ENCODE assay signal across 8 cellular contexts in genomic region chr1:109425391-109425790, GRCh38. TPM values are rescaled to one million over a fixed set of nuclear protein-coding genes. Genes with fewer than 3 reads are reported as not detected.
DNase-seq lines count a peak whose midpoint lies in the region; ATAC-seq and TF ChIP-seq lines count a peak whose summit lies in the region.

No MANE protein-coding gene starts in this region.

- H3K9me3 Mint-ChIP-seq in naive thymus-derived CD8-positive, alpha-beta T cell: no peaks in the 10 kb centered on the region

- H3K9me3 ChIP-seq in OCI-LY7 (ENCODE audit: low read length): no peaks in the 10 kb centered on the region

- intact Hi-C loops in OCI-LY7 (cut with micrococcal nuclease; ENCODE audit: unreplicated experiment): loop anchor here (5.0 to 10.0 kb wide), 2 partner anchors 321 to 1247 kb away; partner anchors contain the start of gene KCNA3
- intact Hi-C loops in dorsolateral prefrontal cortex (cut with DNase I): loop anchor here (5.0 to 10.0 kb wide), 2 partner anchors 107 to 311 kb away; partner anchors contain the start of gene ELAPOR1 (in 1 of the 2)

- H3K4me3 ChIP-seq in OCI-LY7 (ENCODE audit: low read depth, low read length, poor library complexity, severe bottlenecking) (peak overlapping the region; percentile 97), dorsolateral prefrontal cortex (peak overlapping the region; percentile 70 to 99 (median 94))

- CTCF ChIA-PET in OCI-LY7 (lab: Charles Lee; ENCODE audit: unreplicated experiment): interaction anchor here (1.5 kb wide), 1 partner anchor 58 kb away, joined by 3 read pairs; the partner anchor contains the start of gene ATXN7L2

- peaks cover 24 to 50% (median 43%) of the 10 kb centered on the region in 4 donors for H3K4me1 Mint-ChIP-seq in naive thymus-derived CD8-positive, alpha-beta T cell

- no peaks in the 10 kb centered on the region for H3K27me3 Mint-ChIP-seq in naive thymus-derived CD8-positive, alpha-beta T cell

- POLR2A ChIA-PET in OCI-LY7 (lab: Charles Lee): interaction anchor here (0.6 to 1.9 kb wide), 12 partner anchors 11 to 333 kb away, joined by 3 to 5 read pairs (median 4); partner anchors contain the start of genes PSRC1, SARS1 and SORT1
- POLR2A ChIA-PET in naive thymus-derived CD8-positive, alpha-beta T cell (lab: Charles Lee): interaction anchor here (0.8 to 4.5 kb wide), 17 partner anchors 13 to 913 kb away, joined by 3 to 39 read pairs (median 5); partner anchors contain the start of genes ATXN7L2, CYB561D1, GNAI3 and PRPF38B

- peak overlapping the region; percentile 99 for H3K4me2 ChIP-seq in OCI-LY7 (ENCODE audit: low read length)

- H3K27ac Mint-ChIP-seq in naive thymus-derived CD8-positive, alpha-beta T cell: peak overlapping the region; percentile 77 to 99 (median 98)

- DNase-seq in DMS 273 (lab: John Stamatoyannopoulos, UW; ENCODE audit: unreplicated experiment) (peak; percentile 37), DMS 273 treated with DMSO at 0.1 percent for 48 hours (lab: John Stamatoyannopoulos, UW) (no peak), OCI-LY7 (ENCODE audit: low spot score) (peak; percentile 75), dorsolateral prefrontal cortex (no peak), occipital lobe (lab: John Stamatoyannopoulos, UW) (no peak), NCI-H345 treated with DMSO at 0.1 percent for 48 hours (lab: John Stamatoyannopoulos, UW; ENCODE audit: unreplicated experiment) (no peak)
- DNase-seq in naive thymus-derived CD8-positive, alpha-beta T cell: peak in 5 of 10 donors; percentile 9 to 73 (median 62)

- H3K9me2 ChIP-seq in OCI-LY7 (ENCODE audit: insufficient read depth, low read length): no peaks in the 10 kb centered on the region

- peak; percentile 36 to 50 for ATAC-seq in naive thymus-derived CD8-positive, alpha-beta T cell
- no peak for ATAC-seq in HG03442 (IDR thresholded peaks at IDR 0.05; ENCODE audit: unreplicated experiment)

- H3K27ac ChIP-seq in OCI-LY7 (ENCODE audit: low read depth, low read length, poor library complexity, severe bottlenecking) (peak overlapping the region; percentile 85), dorsolateral prefrontal cortex (peak overlapping the region in 12 of 59 donors; percentile 41 to 92 (median 78))

- no peaks in the 10 kb centered on the region for H3K27me3 ChIP-seq in dorsolateral prefrontal cortex

- H3K79me2 ChIP-seq in OCI-LY7 (ENCODE audit: insufficient read depth, low read depth, low read length): peaks cover 63% of the 10 kb centered on the region

- H3K36me3 Mint-ChIP-seq in naive thymus-derived CD8-positive, alpha-beta T cell: peaks cover 0 to 29% (median 4%) of the 10 kb centered on the region in 3 donors

- no peak for TF ChIP-seq CTCF in OCI-LY7 (conservative IDR thresholded peaks at IDR 0.05; ENCODE audit: low read length)
- no peak for TF ChIP-seq CTCF in dorsolateral prefrontal cortex (IDR thresholded peaks at IDR 0.05 in 54 of 56, conservative IDR thresholded peaks at IDR 0.05 in 2 of 56; ENCODE audit: low read depth in 1 of 56, partially characterized antibody in 56 of 56)

- peaks cover 25% of the 10 kb centered on the region for H3K4me1 ChIP-seq in OCI-LY7 (ENCODE audit: insufficient read depth, low read length, poor library complexity, severe bottlenecking)

- no TSS peak for BruUV-seq in OCI-LY7 (replicated peaks; lab: Mats Ljungman, UMichigan)

- peaks cover 8% of the 10 kb centered on the region; the same call in 1 of the 2 replicates for H4K20me1 ChIP-seq in OCI-LY7 (ENCODE audit: insufficient read depth, low read length)

- peaks cover 39% of the 10 kb centered on the region for H3K36me3 ChIP-seq in OCI-LY7 (ENCODE audit: insufficient read depth, low read length)

- H2AFZ ChIP-seq in OCI-LY7 (ENCODE audit: low read length): peak overlapping the region; percentile 26; the same call in 1 of the 2 replicates

- peak overlapping the region; percentile 94 to 99 (median 97) for H3K4me3 Mint-ChIP-seq in naive thymus-derived CD8-positive, alpha-beta T cell

RNA-seq across cellular contexts. Expression of gene PSMA5, which starts 0.9 kb away (rescaled TPM):
- 46.3 and 53.3 TPM in 2 replicates for total RNA-seq in OCI-LY7 (2014; rRNA removed; shearing (Covaris generic))
- 141 and 152 TPM in 2 replicates for total RNA-seq in OCI-LY7 (2022)
- 10 to 100 TPM; 25.5 to 74.2 (median 56.7) TPM for total RNA-seq in dorsolateral prefrontal cortex
- 10 to 100 TPM; 71.1 to 74.5 TPM for total RNA-seq in naive thymus-derived CD8-positive, alpha-beta T cell
- polyA plus RNA-seq in naive thymus-derived CD8-positive, alpha-beta T cell: 10 to 100 TPM; 73.8 to 93.9 (median 84.6) TPM
- 34.6 TPM for total RNA-seq in occipital lobe

RNA-seq across cellular contexts. Expression of gene SORT1, which starts 27.7 kb away (rescaled TPM):
- total RNA-seq in OCI-LY7 (2014; rRNA removed; shearing (Covaris generic)): 16.2 and 21.8 TPM in 2 replicates
- total RNA-seq in OCI-LY7 (2022) (40.8 and 45.5 TPM in 2 replicates), dorsolateral prefrontal cortex (100 to 1,000 TPM; 214 to 579 (median 329) TPM), occipital lobe (48.2 TPM)
- 1 to 10 TPM; 2.2 to 2.5 TPM for total RNA-seq in naive thymus-derived CD8-positive, alpha-beta T cell
- 1 to 10 TPM in 2 of 3 donors, under 1 TPM in 1; 0.43 to 1.6 (median 1.2) TPM for polyA plus RNA-seq in naive thymus-derived CD8-positive, alpha-beta T cell

RNA-seq across cellular contexts. Expression of gene SYPL2, which starts 41.0 kb away (rescaled TPM):
- total RNA-seq in OCI-LY7 (2014; rRNA removed; shearing (Covaris generic)): not detected in 2 replicates
- total RNA-seq in OCI-LY7 (2022): not detected in 2 replicates
- 1 to 10 TPM in 90 of 120 experiments, under 1 TPM in 30; 0.36 to 6.8 (median 1.4) TPM for total RNA-seq in dorsolateral prefrontal cortex
- total RNA-seq in naive thymus-derived CD8-positive, alpha-beta T cell: not detected
- polyA plus RNA-seq in naive thymus-derived CD8-positive, alpha-beta T cell: under 1 TPM in 1 of 3 donors, not detected in 2; 0.22 TPM
- total RNA-seq in occipital lobe: not detected

RNA-seq across cellular contexts. Expression of gene ATXN7L2, which starts 58.3 kb away (rescaled TPM):
- 6.5 and 13.1 TPM in 2 replicates for total RNA-seq in OCI-LY7 (2014; rRNA removed; shearing (Covaris generic))
- total RNA-seq in OCI-LY7 (2022): 8.2 and 9.6 TPM in 2 replicates
- 10 to 100 TPM in 105 of 120 experiments, 1 to 10 TPM in 15; 6.6 to 31.7 (median 13.9) TPM for total RNA-seq in dorsolateral prefrontal cortex
- total RNA-seq in naive thymus-derived CD8-positive, alpha-beta T cell: 10 to 100 TPM; 12.7 to 14.1 TPM
- 10 to 100 TPM in 1 of 3 donors, 1 to 10 TPM in 2; 4.3 to 10.7 (median 8.6) TPM for polyA plus RNA-seq in naive thymus-derived CD8-positive, alpha-beta T cell
- 4.1 TPM for total RNA-seq in occipital lobe

Comparison
In these comparisons a context has a peak if more than half of its experiments do, and no peak if none do; other contexts are left out.
1. DNase-seq: peak in DMS 273 (single experiment) and OCI-LY7 (single experiment); none in DMS 273 treated with DMSO at 0.1 percent for 48 hours (single experiment), dorsolateral prefrontal cortex (0 of 10), occipital lobe (single experiment) and NCI-H345 treated with DMSO at 0.1 percent for 48 hours (single experiment).
2. RNA of gene SORT1, which starts 27.7 kb away (total RNA-seq): 214 to 579 TPM in dorsolateral prefrontal cortex, 48.2 TPM in occipital lobe (single experiment) and 16.2 to 45.5 TPM in OCI-LY7; 2.2 to 2.5 TPM in naive thymus-derived CD8-positive, alpha-beta T cell; every median in the first group is over 4 times any median in the second.